ENCODE assay signal across 24 cellular contexts in genomic region chr1:6979003-6979577, GRCh38.
DNase-seq lines count a peak whose midpoint lies in the region; FAIRE-seq and TF ChIP-seq lines count a peak whose summit lies in the region.
"Had no signal": no experiment of that assay in that cellular context is flagged by ENCODE, and none has a peak within 500 bp of the region (broad histone marks: within the 10 kb centered on the region; RNA-seq: fewer than 3 reads in every experiment).

No MANE protein-coding gene starts in this region.

- no peaks in the 10 kb centered on the region for H3K79me1 ChIP-seq in H1 (ENCODE audit: low read depth, low read length)

- peak overlapping the region; percentile 25 for H2BK120ac ChIP-seq in H1 (replicated peaks; ENCODE audit: low read depth, low read length)

- H3K9me3 ChIP-seq in HUES6 (ENCODE audit: control insufficient read depth, insufficient read depth, low read depth, low read length) (peaks cover 4% of the 10 kb centered on the region; the same call in 1 of the 2 replicates), H1 (ENCODE audit: insufficient read depth in 2 of 2, low read depth in 1 of 2, low read length in 1 of 2) (no peaks in the 10 kb centered on the region)
- H3K9me3 ChIP-seq: MG63 had no signal

- H2AK5ac ChIP-seq in H1 (ENCODE audit: low read depth, low read length): 0 out of 2 replicates have a peak overlapping the region, but pooled peaks have one; percentile 3

- no peak for TF ChIP-seq RAD21 in H1 (IDR thresholded peaks at IDR 0.05 in 1 of 2, conservative IDR thresholded peaks at IDR 0.05 in 1 of 2; ENCODE audit: low read depth in 2 of 2, low read length in 2 of 2)

- peaks cover 6% of the 10 kb centered on the region; the same call in 1 of the 2 replicates for H3K23me2 ChIP-seq in H1 (ENCODE audit: low read depth, low read length)

- H4K8ac ChIP-seq in H1 (ENCODE audit: extremely low read depth, insufficient read depth, low read length): peak overlapping the region; percentile 45; the same call in 1 of the 2 replicates

- POLR2A ChIA-PET in H1 (lab: Charles Lee; ENCODE audit: partially characterized antibody): interaction anchor here (0.8 to 2.2 kb wide), 3 partner anchors 9 to 234 kb away, joined by 3 to 6 read pairs (median 3); no protein-coding TSS in a partner anchor

- H3K79me2 ChIP-seq in H1 (ENCODE audit: control insufficient read depth in 1 of 2, insufficient read depth in 2 of 2, low read length in 2 of 2): no peaks in the 10 kb centered on the region

- H4K91ac ChIP-seq in H1 (replicated peaks; ENCODE audit: insufficient read length, low read length): peak overlapping the region; percentile 44

- H3K14ac ChIP-seq in H1 (ENCODE audit: insufficient read length): peak overlapping the region; percentile 37

- H3K9ac ChIP-seq in HUES6 (ENCODE audit: low read length): peak overlapping the region; percentile 19
- no peak overlapping the region; a peak in 1 of 7 replicates for H3K9ac ChIP-seq in H1 (replicated peaks in 1 of 4; ENCODE audit: extremely low read depth in 1 of 4, low read depth in 3 of 4, low read length in 3 of 4)

- H3K36me3 ChIP-seq in HUES6 (ENCODE audit: control insufficient read depth, insufficient read depth, low read length) (no peaks in the 10 kb centered on the region), H1 (ENCODE audit: control insufficient read depth in 2 of 4, insufficient read depth in 4 of 4, low read length in 3 of 4) (no peaks in the 10 kb centered on the region)
- H3K36me3 ChIP-seq: MG63 had no signal

- no peak overlapping the region for H3K56ac ChIP-seq in H1 (replicated peaks; ENCODE audit: insufficient read length, low read depth, low read length)

- TF ChIP-seq CTCF in H1 (IDR thresholded peaks at IDR 0.05; ENCODE audit: control extremely low read depth in 1 of 3, insufficient read depth in 1 of 3, low read depth in 1 of 3, low read length in 3 of 3): no peak

- H3K4ac ChIP-seq in H1 (replicated peaks; ENCODE audit: insufficient read length, low read depth, low read length): no peak overlapping the region

- no peaks in the 10 kb centered on the region for H4K20me1 ChIP-seq in H1 (replicated peaks in 1 of 2; ENCODE audit: control insufficient read depth in 1 of 2, insufficient read depth in 2 of 2, low read length in 2 of 2)

- intact Hi-C loops in posterior vena cava (cut with DNase I): no loop called here

- H2BK20ac ChIP-seq in H1 (ENCODE audit: low read length): peak overlapping the region; percentile 10; the same call in 1 of the 2 replicates

- H3K23ac ChIP-seq in H1 (ENCODE audit: insufficient read length): no peak overlapping the region

- peak overlapping the region; percentile 45; the same call in 1 of the 2 replicates for H2BK12ac ChIP-seq in H1 (ENCODE audit: low read depth, low read length)

- WGBS in H1 (ENCODE audit: extremely low coverage in 1 of 2, insufficient coverage in 1 of 2, insufficient read length in 1 of 2, insufficient replicate concordance in 2 of 2, low coverage in 1 of 2, low lambda C conversion rate in 2 of 2, missing lambda C conversion rate in 1 of 2), 2 experiments: 54% methylated on average over 5 of the region's 5 CpGs; no CpG with 5 or more reads in 1 of the 2 experiments

- FAIRE-seq in H1 (lab: Jason Lieb, UNC): no peak

- no peak overlapping the region; the same call in 1 of the 2 replicates for H2BK15ac ChIP-seq in H1 (ENCODE audit: low read length)

- H4K5ac ChIP-seq in H1 (ENCODE audit: insufficient read length, low read depth, low read length): peak overlapping the region; percentile 75

- peak overlapping the region; percentile 48 to 50; a peak in 3 of 4 replicates for H3K4me2 ChIP-seq in H1 (ENCODE audit: insufficient read depth in 1 of 2, low read depth in 2 of 2, low read length in 2 of 2)
- H3K4me2 ChIP-seq: PC-9 had no signal

- H3K18ac ChIP-seq in H1 (ENCODE audit: extremely low read depth, low read length): peak overlapping the region; percentile 89

- no peak for TF ChIP-seq EP300 in H1 (IDR thresholded peaks at IDR 0.05; ENCODE audit: borderline replicate concordance in 1 of 2, low read depth in 2 of 2, low read length in 2 of 2)

- DNase-seq in H1 (ENCODE audit: low read depth in 1 of 2, low spot score in 2 of 2) (no peak), iPS-NIHi7 (ENCODE audit: extremely low spot score) (peak; percentile 50), posterior vena cava (ENCODE audit: low spot score) (peak; percentile 47), SHP77 (lab: John Stamatoyannopoulos, UW) (no peak), substantia nigra (lab: John Stamatoyannopoulos, UW) (no peak), MV-4-11 (lab: John Stamatoyannopoulos, UW) (no peak)
- no peak for DNase-seq in activated naive CD4-positive, alpha-beta T cell treated with Interleukin-2 at 50 U/mL for 16 hours
- DNase-seq: C1 segment of cervical spinal cord; CD4-positive, alpha-beta memory T cell; COR-L47; DMS53; GOT3; KG1; MG63; NCI-H1048; NCI-H1417; NCI-H1694; NCI-H2029 treated with DMSO at 0.1 percent for 48 hours; NCI-H345; NCI-H524; NCI-H748 treated with DMSO at 0.1 percent for 48 hours; PC-9; Right ventricle myocardium superior had no signal

- peak overlapping the region; percentile 86; the same call in 1 of the 2 replicates for H2BK5ac ChIP-seq in H1 (ENCODE audit: low read depth, low read length)

- CTCF ChIA-PET in H1 (lab: Charles Lee; ENCODE audit: partially characterized antibody): interaction anchor here (0.7 to 2.5 kb wide), 9 partner anchors 8 to 250 kb away, joined by 3 to 14 read pairs (median 4); no protein-coding TSS in a partner anchor

- H3K27ac ChIP-seq in HUES6 (ENCODE audit: low read depth, low read length): peak overlapping the region; percentile 23; the same call in 1 of the 2 replicates
- 0 out of 2 replicates have a peak overlapping the region, but pooled peaks have one; percentile 1 for H3K27ac ChIP-seq in H1 (ENCODE audit: low read depth, low read length)
- no peak overlapping the region for H3K27ac ChIP-seq in substantia nigra (ENCODE audit: low read depth, low read length, poor library complexity, severe bottlenecking)
- H3K27ac ChIP-seq: PC-9 had no signal

- H3K27me3 ChIP-seq in HUES6 (ENCODE audit: control insufficient read depth, insufficient read depth, low read length): no peaks in the 10 kb centered on the region
- no peaks in the 10 kb centered on the region for H3K27me3 ChIP-seq in H1 (replicated peaks in 1 of 4; ENCODE audit: control insufficient read depth in 3 of 4, extremely low read depth in 1 of 4, insufficient read depth in 3 of 4, low read length in 3 of 4)
- H3K27me3 ChIP-seq: MG63 had no signal

- H3K4me1 ChIP-seq in HUES6 (ENCODE audit: control insufficient read depth, insufficient read depth, low read length) (peaks cover 24% of the 10 kb centered on the region), H1 (replicated peaks in 1 of 4; ENCODE audit: control insufficient read depth in 3 of 4, insufficient read depth in 4 of 4, low read length in 3 of 4) (peaks cover 3 to 14% (median 5%) of the 10 kb centered on the region in 4 experiments)

- no peak for TF ChIP-seq POLR2A in H1 (IDR thresholded peaks at IDR 0.05; ENCODE audit: control extremely low read depth in 1 of 2, low read depth in 2 of 2, low read length in 2 of 2)

- no peak overlapping the region for H3K4me3 ChIP-seq in HUES6 (ENCODE audit: low read depth, low read length)
- H3K4me3 ChIP-seq in H1 (ENCODE audit: extremely low read depth in 1 of 4, insufficient read depth in 2 of 4, low read depth in 3 of 4, low read length in 4 of 4): 0 out of 8 replicates have a peak overlapping the region, but pooled peaks of 1 of the 4 experiments have one; percentile 9
- H3K4me3 ChIP-seq: MG63, PC-9 had no signal

- H2AFZ ChIP-seq in H1 (ENCODE audit: low read length): peak overlapping the region; percentile 7; the same call in 1 of the 2 replicates
- H2AFZ ChIP-seq: PC-9 had no signal

TF ChIP-seq in H1, 55 proteins besides CTCF, POLR2A, EP300 and RAD21 (continues in another document):
- TF ChIP-seq SP1 (IDR thresholded peaks at IDR 0.05; ENCODE audit: low read depth, low read length) (no peak), GTF2F1 (IDR thresholded peaks at IDR 0.05; ENCODE audit: borderline replicate concordance, low read depth, low read length) (no peak), TCF12 (IDR thresholded peaks at IDR 0.05; ENCODE audit: low read depth, low read length) (no peak), RXRA (IDR thresholded peaks at IDR 0.05; ENCODE audit: insufficient read depth, low read depth, low read length) (no peak), SIRT6 (IDR thresholded peaks at IDR 0.05; ENCODE audit: low read length) (no peak), GABPA (IDR thresholded peaks at IDR 0.05; ENCODE audit: borderline replicate concordance, insufficient read depth, low read length) (no peak), CBX8 (IDR thresholded peaks at IDR 0.05; ENCODE audit: borderline replicate concordance, low read depth, low read length) (no peak), SIX5 (IDR thresholded peaks at IDR 0.05; ENCODE audit: low read depth, low read length) (no peak), CBX5 (IDR thresholded peaks at IDR 0.05; ENCODE audit: low read depth, low read length) (no peak), MAX (IDR thresholded peaks at IDR 0.05) (no peak), RNF2 (IDR thresholded peaks at IDR 0.05; ENCODE audit: borderline replicate concordance, low read depth, low read length, missing control alignments, poor library complexity, severe bottlenecking) (no peak), HDAC2 (IDR thresholded peaks at IDR 0.05; ENCODE audit: borderline replicate concordance in 1 of 2, low read depth in 2 of 2, low read length in 2 of 2) (no peak), EZH2 (IDR thresholded peaks at IDR 0.05; ENCODE audit: low read depth, low read length, severe bottlenecking) (no peak), BACH1 (IDR thresholded peaks at IDR 0.05; ENCODE audit: low read length) (no peak)
- TF ChIP-seq, protein P1, sequence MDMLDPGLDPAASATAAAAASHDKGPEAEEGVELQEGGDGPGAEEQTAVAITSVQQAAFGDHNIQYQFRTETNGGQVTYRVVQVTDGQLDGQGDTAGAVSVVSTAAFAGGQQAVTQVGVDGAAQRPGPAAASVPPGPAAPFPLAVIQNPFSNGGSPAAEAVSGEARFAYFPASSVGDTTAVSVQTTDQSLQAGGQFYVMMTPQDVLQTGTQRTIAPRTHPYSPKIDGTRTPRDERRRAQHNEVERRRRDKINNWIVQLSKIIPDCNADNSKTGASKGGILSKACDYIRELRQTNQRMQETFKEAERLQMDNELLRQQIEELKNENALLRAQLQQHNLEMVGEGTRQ (IDR thresholded peaks at IDR 0.05; ENCODE audit: low read length): no peak
- TF ChIP-seq, protein P2, sequence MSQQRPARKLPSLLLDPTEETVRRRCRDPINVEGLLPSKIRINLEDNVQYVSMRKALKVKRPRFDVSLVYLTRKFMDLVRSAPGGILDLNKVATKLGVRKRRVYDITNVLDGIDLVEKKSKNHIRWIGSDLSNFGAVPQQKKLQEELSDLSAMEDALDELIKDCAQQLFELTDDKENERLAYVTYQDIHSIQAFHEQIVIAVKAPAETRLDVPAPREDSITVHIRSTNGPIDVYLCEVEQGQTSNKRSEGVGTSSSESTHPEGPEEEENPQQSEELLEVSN (IDR thresholded peaks at IDR 0.05): no peak

Comparison
In these comparisons a context has a peak if more than half of its experiments do, and no peak if none do; other contexts are left out.
1. DNase-seq: peak in iPS-NIHi7 (single experiment) and posterior vena cava (single experiment); none in H1 (0 of 2), activated naive CD4-positive, alpha-beta T cell treated with Interleukin-2 at 50 U/mL for 16 hours (single experiment), SHP77 (0 of 2), substantia nigra (0 of 49) and MV-4-11 (single experiment).